2 cellular contexts compared by ENCODE assay signal in the genomic region with DNA sequence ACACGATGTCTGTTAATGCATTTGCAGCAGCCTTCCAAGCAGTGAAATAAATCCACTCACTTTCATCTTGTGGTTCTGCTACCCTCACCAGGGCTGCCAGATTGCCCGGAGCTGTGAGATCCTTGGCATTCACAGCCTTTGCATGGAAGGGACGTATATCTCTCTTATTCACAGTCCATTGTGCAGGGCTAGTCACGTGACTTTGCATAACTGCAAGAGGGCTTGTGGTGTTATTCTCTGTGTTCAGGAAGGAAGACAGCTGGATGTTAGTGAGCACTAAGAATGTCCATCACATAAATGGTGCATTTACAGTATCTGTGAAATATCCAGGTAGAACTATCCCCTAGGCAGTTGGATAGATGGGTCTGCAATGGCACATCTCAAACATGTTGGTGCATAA.
TF ChIP-seq lines count a peak whose summit lies in the region.

No MANE protein-coding gene starts in this region.

TF ChIP-seq in GM23338, 12 proteins besides CTCF, POLR2A, EP300 and RAD21 (continued from another document):
- TF ChIP-seq, protein P1, sequence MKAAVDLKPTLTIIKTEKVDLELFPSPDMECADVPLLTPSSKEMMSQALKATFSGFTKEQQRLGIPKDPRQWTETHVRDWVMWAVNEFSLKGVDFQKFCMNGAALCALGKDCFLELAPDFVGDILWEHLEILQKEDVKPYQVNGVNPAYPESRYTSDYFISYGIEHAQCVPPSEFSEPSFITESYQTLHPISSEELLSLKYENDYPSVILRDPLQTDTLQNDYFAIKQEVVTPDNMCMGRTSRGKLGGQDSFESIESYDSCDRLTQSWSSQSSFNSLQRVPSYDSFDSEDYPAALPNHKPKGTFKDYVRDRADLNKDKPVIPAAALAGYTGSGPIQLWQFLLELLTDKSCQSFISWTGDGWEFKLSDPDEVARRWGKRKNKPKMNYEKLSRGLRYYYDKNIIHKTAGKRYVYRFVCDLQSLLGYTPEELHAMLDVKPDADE (IDR thresholded peaks at IDR 0.05): no peak
- TF ChIP-seq CREB1 (CRISPR knock-in tag; IDR thresholded peaks at IDR 0.05; ENCODE audit: low read depth) (no peak), ZNF331 (CRISPR knock-in tag; IDR thresholded peaks at IDR 0.05; ENCODE audit: low read depth) (no peak), POLR2AphosphoS5 (IDR thresholded peaks at IDR 0.05; ENCODE audit: low read depth) (no peak)
- TF ChIP-seq, protein P2, sequence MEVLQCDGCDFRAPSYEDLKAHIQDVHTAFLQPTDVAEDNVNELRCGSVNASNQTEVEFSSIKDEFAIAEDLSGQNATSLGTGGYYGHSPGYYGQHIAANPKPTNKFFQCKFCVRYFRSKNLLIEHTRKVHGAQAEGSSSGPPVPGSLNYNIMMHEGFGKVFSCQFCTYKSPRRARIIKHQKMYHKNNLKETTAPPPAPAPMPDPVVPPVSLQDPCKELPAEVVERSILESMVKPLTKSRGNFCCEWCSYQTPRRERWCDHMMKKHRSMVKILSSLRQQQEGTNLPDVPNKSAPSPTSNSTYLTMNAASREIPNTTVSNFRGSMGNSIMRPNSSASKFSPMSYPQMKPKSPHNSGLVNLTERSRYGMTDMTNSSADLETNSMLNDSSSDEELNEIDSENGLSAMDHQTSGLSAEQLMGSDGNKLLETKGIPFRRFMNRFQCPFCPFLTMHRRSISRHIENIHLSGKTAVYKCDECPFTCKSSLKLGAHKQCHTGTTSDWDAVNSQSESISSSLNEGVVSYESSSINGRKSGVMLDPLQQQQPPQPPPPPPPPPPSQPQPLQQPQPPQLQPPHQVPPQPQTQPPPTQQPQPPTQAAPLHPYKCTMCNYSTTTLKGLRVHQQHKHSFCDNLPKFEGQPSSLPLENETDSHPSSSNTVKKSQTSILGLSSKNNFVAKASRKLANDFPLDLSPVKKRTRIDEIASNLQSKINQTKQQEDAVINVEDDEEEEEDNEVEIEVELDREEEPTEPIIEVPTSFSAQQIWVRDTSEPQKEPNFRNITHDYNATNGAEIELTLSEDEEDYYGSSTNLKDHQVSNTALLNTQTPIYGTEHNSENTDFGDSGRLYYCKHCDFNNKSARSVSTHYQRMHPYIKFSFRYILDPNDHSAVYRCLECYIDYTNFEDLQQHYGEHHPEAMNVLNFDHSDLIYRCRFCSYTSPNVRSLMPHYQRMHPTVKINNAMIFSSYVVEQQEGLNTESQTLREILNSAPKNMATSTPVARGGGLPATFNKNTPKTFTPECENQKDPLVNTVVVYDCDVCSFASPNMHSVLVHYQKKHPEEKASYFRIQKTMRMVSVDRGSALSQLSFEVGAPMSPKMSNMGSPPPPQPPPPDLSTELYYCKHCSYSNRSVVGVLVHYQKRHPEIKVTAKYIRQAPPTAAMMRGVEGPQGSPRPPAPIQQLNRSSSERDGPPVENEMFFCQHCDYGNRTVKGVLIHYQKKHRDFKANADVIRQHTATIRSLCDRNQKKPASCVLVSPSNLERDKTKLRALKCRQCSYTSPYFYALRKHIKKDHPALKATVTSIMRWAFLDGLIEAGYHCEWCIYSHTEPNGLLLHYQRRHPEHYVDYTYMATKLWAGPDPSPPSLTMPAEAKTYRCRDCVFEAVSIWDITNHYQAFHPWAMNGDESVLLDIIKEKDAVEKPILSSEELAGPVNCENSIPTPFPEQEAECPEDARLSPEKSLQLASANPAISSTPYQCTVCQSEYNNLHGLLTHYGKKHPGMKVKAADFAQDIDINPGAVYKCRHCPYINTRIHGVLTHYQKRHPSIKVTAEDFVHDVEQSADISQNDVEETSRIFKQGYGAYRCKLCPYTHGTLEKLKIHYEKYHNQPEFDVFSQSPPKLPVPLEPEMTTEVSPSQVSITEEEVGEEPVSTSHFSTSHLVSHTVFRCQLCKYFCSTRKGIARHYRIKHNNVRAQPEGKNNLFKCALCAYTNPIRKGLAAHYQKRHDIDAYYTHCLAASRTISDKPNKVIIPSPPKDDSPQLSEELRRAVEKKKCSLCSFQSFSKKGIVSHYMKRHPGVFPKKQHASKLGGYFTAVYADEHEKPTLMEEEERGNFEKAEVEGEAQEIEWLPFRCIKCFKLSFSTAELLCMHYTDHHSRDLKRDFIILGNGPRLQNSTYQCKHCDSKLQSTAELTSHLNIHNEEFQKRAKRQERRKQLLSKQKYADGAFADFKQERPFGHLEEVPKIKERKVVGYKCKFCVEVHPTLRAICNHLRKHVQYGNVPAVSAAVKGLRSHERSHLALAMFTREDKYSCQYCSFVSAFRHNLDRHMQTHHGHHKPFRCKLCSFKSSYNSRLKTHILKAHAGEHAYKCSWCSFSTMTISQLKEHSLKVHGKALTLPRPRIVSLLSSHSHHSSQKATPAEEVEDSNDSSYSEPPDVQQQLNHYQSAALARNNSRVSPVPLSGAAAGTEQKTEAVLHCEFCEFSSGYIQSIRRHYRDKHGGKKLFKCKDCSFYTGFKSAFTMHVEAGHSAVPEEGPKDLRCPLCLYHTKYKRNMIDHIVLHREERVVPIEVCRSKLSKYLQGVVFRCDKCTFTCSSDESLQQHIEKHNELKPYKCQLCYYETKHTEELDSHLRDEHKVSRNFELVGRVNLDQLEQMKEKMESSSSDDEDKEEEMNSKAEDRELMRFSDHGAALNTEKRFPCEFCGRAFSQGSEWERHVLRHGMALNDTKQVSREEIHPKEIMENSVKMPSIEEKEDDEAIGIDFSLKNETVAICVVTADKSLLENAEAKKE (CRISPR knock-in tag; IDR thresholded peaks at IDR 0.05): no peak
- TF ChIP-seq, protein P3, sequence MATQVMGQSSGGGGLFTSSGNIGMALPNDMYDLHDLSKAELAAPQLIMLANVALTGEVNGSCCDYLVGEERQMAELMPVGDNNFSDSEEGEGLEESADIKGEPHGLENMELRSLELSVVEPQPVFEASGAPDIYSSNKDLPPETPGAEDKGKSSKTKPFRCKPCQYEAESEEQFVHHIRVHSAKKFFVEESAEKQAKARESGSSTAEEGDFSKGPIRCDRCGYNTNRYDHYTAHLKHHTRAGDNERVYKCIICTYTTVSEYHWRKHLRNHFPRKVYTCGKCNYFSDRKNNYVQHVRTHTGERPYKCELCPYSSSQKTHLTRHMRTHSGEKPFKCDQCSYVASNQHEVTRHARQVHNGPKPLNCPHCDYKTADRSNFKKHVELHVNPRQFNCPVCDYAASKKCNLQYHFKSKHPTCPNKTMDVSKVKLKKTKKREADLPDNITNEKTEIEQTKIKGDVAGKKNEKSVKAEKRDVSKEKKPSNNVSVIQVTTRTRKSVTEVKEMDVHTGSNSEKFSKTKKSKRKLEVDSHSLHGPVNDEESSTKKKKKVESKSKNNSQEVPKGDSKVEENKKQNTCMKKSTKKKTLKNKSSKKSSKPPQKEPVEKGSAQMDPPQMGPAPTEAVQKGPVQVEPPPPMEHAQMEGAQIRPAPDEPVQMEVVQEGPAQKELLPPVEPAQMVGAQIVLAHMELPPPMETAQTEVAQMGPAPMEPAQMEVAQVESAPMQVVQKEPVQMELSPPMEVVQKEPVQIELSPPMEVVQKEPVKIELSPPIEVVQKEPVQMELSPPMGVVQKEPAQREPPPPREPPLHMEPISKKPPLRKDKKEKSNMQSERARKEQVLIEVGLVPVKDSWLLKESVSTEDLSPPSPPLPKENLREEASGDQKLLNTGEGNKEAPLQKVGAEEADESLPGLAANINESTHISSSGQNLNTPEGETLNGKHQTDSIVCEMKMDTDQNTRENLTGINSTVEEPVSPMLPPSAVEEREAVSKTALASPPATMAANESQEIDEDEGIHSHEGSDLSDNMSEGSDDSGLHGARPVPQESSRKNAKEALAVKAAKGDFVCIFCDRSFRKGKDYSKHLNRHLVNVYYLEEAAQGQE (IDR thresholded peaks at IDR 0.05; ENCODE audit: unreplicated experiment): no peak
TF ChIP-seq in GM23338: peak in this region for 0.

TF ChIP-seq in K562, 482 proteins besides CTCF, POLR2A, EP300 and RAD21 (continued from another document):
- TF ChIP-seq, protein P4, sequence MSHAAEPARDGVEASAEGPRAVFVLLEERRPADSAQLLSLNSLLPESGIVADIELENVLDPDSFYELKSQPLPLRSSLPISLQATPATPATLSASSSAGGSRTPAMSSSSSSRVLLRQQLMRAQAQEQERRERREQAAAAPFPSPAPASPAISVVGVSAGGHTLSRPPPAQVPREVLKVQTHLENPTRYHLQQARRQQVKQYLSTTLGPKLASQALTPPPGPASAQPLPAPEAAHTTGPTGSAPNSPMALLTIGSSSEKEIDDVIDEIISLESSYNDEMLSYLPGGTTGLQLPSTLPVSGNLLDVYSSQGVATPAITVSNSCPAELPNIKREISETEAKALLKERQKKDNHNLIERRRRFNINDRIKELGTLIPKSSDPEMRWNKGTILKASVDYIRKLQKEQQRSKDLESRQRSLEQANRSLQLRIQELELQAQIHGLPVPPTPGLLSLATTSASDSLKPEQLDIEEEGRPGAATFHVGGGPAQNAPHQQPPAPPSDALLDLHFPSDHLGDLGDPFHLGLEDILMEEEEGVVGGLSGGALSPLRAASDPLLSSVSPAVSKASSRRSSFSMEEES (CRISPR knock-in tag; IDR thresholded peaks at IDR 0.05): peak; percentile 91
- TF ChIP-seq, protein P5, sequence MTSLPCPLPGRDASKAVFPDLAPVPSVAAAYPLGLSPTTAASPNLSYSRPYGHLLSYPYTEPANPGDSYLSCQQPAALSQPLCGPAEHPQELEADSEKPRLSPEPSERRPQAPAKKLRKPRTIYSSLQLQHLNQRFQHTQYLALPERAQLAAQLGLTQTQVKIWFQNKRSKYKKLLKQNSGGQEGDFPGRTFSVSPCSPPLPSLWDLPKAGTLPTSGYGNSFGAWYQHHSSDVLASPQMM (CRISPR knock-in tag; IDR thresholded peaks at IDR 0.05): no peak
- TF ChIP-seq, protein P6, sequence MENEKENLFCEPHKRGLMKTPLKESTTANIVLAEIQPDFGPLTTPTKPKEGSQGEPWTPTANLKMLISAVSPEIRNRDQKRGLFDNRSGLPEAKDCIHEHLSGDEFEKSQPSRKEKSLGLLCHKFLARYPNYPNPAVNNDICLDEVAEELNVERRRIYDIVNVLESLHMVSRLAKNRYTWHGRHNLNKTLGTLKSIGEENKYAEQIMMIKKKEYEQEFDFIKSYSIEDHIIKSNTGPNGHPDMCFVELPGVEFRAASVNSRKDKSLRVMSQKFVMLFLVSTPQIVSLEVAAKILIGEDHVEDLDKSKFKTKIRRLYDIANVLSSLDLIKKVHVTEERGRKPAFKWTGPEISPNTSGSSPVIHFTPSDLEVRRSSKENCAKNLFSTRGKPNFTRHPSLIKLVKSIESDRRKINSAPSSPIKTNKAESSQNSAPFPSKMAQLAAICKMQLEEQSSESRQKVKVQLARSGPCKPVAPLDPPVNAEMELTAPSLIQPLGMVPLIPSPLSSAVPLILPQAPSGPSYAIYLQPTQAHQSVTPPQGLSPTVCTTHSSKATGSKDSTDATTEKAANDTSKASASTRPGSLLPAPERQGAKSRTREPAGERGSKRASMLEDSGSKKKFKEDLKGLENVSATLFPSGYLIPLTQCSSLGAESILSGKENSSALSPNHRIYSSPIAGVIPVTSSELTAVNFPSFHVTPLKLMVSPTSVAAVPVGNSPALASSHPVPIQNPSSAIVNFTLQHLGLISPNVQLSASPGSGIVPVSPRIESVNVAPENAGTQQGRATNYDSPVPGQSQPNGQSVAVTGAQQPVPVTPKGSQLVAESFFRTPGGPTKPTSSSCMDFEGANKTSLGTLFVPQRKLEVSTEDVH (IDR thresholded peaks at IDR 0.05; ENCODE audit: low read depth, partially characterized antibody): no peak
- TF ChIP-seq, protein P7, sequence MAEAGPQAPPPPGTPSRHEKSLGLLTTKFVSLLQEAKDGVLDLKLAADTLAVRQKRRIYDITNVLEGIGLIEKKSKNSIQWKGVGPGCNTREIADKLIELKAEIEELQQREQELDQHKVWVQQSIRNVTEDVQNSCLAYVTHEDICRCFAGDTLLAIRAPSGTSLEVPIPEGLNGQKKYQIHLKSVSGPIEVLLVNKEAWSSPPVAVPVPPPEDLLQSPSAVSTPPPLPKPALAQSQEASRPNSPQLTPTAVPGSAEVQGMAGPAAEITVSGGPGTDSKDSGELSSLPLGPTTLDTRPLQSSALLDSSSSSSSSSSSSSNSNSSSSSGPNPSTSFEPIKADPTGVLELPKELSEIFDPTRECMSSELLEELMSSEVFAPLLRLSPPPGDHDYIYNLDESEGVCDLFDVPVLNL (CRISPR knock-in tag; IDR thresholded peaks at IDR 0.05; ENCODE audit: low read depth): no peak
- TF ChIP-seq, protein P8, sequence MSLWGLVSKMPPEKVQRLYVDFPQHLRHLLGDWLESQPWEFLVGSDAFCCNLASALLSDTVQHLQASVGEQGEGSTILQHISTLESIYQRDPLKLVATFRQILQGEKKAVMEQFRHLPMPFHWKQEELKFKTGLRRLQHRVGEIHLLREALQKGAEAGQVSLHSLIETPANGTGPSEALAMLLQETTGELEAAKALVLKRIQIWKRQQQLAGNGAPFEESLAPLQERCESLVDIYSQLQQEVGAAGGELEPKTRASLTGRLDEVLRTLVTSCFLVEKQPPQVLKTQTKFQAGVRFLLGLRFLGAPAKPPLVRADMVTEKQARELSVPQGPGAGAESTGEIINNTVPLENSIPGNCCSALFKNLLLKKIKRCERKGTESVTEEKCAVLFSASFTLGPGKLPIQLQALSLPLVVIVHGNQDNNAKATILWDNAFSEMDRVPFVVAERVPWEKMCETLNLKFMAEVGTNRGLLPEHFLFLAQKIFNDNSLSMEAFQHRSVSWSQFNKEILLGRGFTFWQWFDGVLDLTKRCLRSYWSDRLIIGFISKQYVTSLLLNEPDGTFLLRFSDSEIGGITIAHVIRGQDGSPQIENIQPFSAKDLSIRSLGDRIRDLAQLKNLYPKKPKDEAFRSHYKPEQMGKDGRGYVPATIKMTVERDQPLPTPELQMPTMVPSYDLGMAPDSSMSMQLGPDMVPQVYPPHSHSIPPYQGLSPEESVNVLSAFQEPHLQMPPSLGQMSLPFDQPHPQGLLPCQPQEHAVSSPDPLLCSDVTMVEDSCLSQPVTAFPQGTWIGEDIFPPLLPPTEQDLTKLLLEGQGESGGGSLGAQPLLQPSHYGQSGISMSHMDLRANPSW (CRISPR knock-in tag; IDR thresholded peaks at IDR 0.05): no peak
- TF ChIP-seq ZNF212 (CRISPR knock-in tag; IDR thresholded peaks at IDR 0.05) (no peak), ZBTB7A (IDR thresholded peaks at IDR 0.05; ENCODE audit: borderline replicate concordance, control insufficient read depth, low read depth, low read length) (no peak), GTF2E2 (tag; IDR thresholded peaks at IDR 0.05) (no peak), ZNF445 (CRISPR knock-in tag; IDR thresholded peaks at IDR 0.05; ENCODE audit: low read depth) (no peak)
